1 cellular context compared by ENCODE assay signal in the genomic region with DNA sequence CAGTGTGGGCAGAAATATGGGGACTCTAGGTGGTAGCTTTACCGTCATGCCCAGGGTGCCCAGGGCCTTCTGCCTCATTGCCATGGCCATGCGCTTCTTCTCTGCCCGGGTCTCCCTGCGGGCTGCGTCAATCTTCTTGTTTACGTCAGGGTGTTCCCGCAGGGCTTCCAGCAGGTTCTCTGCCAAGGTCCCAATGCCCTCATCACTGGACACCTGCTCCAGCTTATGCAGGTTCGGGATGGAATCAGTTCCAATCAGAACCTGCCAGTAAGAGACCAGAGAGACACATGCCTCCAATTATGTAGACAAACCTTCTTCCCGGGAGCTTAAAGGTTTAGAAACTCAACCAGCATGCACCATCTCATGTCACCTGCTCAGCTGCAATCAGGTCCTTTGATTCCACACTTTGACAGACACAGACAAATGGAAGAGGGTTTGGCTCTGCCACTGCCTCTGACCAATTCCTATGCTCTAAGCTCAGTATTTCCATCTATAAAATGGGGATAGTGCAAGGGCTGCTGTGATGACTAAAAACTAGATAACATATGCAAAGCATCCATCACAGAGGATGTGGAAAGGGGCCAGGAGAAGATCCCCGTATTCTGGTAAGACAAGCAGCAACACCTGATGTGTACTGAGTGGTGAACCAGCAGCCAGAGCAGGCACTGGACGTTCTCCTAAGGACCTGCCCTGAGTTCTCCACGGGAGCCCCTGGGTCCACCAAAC.
TF ChIP-seq lines count a peak whose summit lies in the region.

No MANE protein-coding gene starts in this region.

TF ChIP-seq in GM12878, 131 proteins besides CTCF, POLR2A, EP300 and RAD21 (continued from another document):
- TF ChIP-seq, protein P1, sequence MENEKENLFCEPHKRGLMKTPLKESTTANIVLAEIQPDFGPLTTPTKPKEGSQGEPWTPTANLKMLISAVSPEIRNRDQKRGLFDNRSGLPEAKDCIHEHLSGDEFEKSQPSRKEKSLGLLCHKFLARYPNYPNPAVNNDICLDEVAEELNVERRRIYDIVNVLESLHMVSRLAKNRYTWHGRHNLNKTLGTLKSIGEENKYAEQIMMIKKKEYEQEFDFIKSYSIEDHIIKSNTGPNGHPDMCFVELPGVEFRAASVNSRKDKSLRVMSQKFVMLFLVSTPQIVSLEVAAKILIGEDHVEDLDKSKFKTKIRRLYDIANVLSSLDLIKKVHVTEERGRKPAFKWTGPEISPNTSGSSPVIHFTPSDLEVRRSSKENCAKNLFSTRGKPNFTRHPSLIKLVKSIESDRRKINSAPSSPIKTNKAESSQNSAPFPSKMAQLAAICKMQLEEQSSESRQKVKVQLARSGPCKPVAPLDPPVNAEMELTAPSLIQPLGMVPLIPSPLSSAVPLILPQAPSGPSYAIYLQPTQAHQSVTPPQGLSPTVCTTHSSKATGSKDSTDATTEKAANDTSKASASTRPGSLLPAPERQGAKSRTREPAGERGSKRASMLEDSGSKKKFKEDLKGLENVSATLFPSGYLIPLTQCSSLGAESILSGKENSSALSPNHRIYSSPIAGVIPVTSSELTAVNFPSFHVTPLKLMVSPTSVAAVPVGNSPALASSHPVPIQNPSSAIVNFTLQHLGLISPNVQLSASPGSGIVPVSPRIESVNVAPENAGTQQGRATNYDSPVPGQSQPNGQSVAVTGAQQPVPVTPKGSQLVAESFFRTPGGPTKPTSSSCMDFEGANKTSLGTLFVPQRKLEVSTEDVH (IDR thresholded peaks at IDR 0.05; ENCODE audit: low read depth, partially characterized antibody), result no peak
- TF ChIP-seq IRF4 (IDR thresholded peaks at IDR 0.05; ENCODE audit: low read depth, low read length), result peak; percentile 61; the same call in 1 of the 2 replicates
- no peak for TF ChIP-seq CREB1 (IDR thresholded peaks at IDR 0.05; ENCODE audit: low read depth)
- TF ChIP-seq KAT2A (conservative IDR thresholded peaks at IDR 0.05; ENCODE audit: control insufficient read depth, low read depth, low read length), result no peak
- TF ChIP-seq NBN (IDR thresholded peaks at IDR 0.05), result no peak
- TF ChIP-seq TAF1 (IDR thresholded peaks at IDR 0.05; ENCODE audit: borderline replicate concordance, low read depth, low read length), result no peak
- peak; percentile 48; the same call in 1 of the 2 replicates for TF ChIP-seq JUNB (IDR thresholded peaks at IDR 0.05)
- TF ChIP-seq STAT1 (conservative IDR thresholded peaks at IDR 0.05), result no peak
- TF ChIP-seq TCF12 (IDR thresholded peaks at IDR 0.05; ENCODE audit: low read depth, low read length), result no peak
- TF ChIP-seq RAD51 (IDR thresholded peaks at IDR 0.05), result no peak
- no peak for TF ChIP-seq YY1 (IDR thresholded peaks at IDR 0.05; ENCODE audit: low read depth, low read length)
- TF ChIP-seq SIX5 (IDR thresholded peaks at IDR 0.05; ENCODE audit: low read depth, low read length, severe bottlenecking), result no peak
- no peak for TF ChIP-seq CBFB (IDR thresholded peaks at IDR 0.05; ENCODE audit: low read depth)
- TF ChIP-seq, protein P2, sequence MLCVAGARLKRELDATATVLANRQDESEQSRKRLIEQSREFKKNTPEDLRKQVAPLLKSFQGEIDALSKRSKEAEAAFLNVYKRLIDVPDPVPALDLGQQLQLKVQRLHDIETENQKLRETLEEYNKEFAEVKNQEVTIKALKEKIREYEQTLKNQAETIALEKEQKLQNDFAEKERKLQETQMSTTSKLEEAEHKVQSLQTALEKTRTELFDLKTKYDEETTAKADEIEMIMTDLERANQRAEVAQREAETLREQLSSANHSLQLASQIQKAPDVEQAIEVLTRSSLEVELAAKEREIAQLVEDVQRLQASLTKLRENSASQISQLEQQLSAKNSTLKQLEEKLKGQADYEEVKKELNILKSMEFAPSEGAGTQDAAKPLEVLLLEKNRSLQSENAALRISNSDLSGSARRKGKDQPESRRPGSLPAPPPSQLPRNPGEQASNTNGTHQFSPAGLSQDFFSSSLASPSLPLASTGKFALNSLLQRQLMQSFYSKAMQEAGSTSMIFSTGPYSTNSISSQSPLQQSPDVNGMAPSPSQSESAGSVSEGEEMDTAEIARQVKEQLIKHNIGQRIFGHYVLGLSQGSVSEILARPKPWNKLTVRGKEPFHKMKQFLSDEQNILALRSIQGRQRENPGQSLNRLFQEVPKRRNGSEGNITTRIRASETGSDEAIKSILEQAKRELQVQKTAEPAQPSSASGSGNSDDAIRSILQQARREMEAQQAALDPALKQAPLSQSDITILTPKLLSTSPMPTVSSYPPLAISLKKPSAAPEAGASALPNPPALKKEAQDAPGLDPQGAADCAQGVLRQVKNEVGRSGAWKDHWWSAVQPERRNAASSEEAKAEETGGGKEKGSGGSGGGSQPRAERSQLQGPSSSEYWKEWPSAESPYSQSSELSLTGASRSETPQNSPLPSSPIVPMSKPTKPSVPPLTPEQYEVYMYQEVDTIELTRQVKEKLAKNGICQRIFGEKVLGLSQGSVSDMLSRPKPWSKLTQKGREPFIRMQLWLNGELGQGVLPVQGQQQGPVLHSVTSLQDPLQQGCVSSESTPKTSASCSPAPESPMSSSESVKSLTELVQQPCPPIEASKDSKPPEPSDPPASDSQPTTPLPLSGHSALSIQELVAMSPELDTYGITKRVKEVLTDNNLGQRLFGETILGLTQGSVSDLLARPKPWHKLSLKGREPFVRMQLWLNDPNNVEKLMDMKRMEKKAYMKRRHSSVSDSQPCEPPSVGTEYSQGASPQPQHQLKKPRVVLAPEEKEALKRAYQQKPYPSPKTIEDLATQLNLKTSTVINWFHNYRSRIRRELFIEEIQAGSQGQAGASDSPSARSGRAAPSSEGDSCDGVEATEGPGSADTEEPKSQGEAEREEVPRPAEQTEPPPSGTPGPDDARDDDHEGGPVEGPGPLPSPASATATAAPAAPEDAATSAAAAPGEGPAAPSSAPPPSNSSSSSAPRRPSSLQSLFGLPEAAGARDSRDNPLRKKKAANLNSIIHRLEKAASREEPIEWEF (IDR thresholded peaks at IDR 0.05; ENCODE audit: insufficient replicate concordance, low read depth, low read length), result no peak
- TF ChIP-seq ZNF217 (IDR thresholded peaks at IDR 0.05), result no peak
- TF ChIP-seq RELA (IDR thresholded peaks at IDR 0.05; ENCODE audit: borderline replicate concordance, partially characterized antibody), result no peak
- no peak for TF ChIP-seq PAX8 (IDR thresholded peaks at IDR 0.05)
- TF ChIP-seq RBBP5 (conservative IDR thresholded peaks at IDR 0.05), result no peak
- no peak for TF ChIP-seq HDGF (IDR thresholded peaks at IDR 0.05)
- TF ChIP-seq, protein P3, sequence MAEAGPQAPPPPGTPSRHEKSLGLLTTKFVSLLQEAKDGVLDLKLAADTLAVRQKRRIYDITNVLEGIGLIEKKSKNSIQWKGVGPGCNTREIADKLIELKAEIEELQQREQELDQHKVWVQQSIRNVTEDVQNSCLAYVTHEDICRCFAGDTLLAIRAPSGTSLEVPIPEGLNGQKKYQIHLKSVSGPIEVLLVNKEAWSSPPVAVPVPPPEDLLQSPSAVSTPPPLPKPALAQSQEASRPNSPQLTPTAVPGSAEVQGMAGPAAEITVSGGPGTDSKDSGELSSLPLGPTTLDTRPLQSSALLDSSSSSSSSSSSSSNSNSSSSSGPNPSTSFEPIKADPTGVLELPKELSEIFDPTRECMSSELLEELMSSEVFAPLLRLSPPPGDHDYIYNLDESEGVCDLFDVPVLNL (IDR thresholded peaks at IDR 0.05; ENCODE audit: low read depth, low read length), result no peak
- TF ChIP-seq ZSCAN29 (IDR thresholded peaks at IDR 0.05), result no peak
- TF ChIP-seq, protein P4, sequence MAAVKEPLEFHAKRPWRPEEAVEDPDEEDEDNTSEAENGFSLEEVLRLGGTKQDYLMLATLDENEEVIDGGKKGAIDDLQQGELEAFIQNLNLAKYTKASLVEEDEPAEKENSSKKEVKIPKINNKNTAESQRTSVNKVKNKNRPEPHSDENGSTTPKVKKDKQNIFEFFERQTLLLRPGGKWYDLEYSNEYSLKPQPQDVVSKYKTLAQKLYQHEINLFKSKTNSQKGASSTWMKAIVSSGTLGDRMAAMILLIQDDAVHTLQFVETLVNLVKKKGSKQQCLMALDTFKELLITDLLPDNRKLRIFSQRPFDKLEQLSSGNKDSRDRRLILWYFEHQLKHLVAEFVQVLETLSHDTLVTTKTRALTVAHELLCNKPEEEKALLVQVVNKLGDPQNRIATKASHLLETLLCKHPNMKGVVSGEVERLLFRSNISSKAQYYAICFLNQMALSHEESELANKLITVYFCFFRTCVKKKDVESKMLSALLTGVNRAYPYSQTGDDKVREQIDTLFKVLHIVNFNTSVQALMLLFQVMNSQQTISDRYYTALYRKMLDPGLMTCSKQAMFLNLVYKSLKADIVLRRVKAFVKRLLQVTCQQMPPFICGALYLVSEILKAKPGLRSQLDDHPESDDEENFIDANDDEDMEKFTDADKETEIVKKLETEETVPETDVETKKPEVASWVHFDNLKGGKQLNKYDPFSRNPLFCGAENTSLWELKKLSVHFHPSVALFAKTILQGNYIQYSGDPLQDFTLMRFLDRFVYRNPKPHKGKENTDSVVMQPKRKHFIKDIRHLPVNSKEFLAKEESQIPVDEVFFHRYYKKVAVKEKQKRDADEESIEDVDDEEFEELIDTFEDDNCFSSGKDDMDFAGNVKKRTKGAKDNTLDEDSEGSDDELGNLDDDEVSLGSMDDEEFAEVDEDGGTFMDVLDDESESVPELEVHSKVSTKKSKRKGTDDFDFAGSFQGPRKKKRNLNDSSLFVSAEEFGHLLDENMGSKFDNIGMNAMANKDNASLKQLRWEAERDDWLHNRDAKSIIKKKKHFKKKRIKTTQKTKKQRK (IDR thresholded peaks at IDR 0.05; ENCODE audit: low read depth, low read length), result no peak
- TF ChIP-seq, protein P5, sequence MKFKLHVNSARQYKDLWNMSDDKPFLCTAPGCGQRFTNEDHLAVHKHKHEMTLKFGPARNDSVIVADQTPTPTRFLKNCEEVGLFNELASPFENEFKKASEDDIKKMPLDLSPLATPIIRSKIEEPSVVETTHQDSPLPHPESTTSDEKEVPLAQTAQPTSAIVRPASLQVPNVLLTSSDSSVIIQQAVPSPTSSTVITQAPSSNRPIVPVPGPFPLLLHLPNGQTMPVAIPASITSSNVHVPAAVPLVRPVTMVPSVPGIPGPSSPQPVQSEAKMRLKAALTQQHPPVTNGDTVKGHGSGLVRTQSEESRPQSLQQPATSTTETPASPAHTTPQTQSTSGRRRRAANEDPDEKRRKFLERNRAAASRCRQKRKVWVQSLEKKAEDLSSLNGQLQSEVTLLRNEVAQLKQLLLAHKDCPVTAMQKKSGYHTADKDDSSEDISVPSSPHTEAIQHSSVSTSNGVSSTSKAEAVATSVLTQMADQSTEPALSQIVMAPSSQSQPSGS (IDR thresholded peaks at IDR 0.05; ENCODE audit: low read length), result 0 out of 2 replicates have a peak, but pooled peaks have one; percentile 12
- no peak for TF ChIP-seq NR2C2 (IDR thresholded peaks at IDR 0.05; ENCODE audit: borderline replicate concordance, control insufficient read depth, insufficient read length, low read depth)
- TF ChIP-seq MYC (IDR thresholded peaks at IDR 0.05; ENCODE audit: insufficient read depth, insufficient read length, insufficient replicate concordance, low read length, severe bottlenecking), result no peak
- TF ChIP-seq ETV6 (conservative IDR thresholded peaks at IDR 0.05 in 1 of 2, IDR thresholded peaks at IDR 0.05 in 1 of 2; ENCODE audit: borderline replicate concordance in 1 of 2, low read depth in 1 of 2), result no peak
- TF ChIP-seq, protein P6, sequence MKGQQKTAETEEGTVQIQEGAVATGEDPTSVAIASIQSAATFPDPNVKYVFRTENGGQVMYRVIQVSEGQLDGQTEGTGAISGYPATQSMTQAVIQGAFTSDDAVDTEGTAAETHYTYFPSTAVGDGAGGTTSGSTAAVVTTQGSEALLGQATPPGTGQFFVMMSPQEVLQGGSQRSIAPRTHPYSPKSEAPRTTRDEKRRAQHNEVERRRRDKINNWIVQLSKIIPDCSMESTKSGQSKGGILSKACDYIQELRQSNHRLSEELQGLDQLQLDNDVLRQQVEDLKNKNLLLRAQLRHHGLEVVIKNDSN (IDR thresholded peaks at IDR 0.05; ENCODE audit: borderline replicate concordance, extremely low read length, insufficient read depth, low read depth, low read length), result no peak
- TF ChIP-seq HDAC6 (IDR thresholded peaks at IDR 0.05; ENCODE audit: unreplicated experiment), result no peak
- TF ChIP-seq RUNX3 (IDR thresholded peaks at IDR 0.05; ENCODE audit: low read length), result no peak
